Comparison of ENCODE assay signal across 1 cellular context in the genomic region with DNA sequence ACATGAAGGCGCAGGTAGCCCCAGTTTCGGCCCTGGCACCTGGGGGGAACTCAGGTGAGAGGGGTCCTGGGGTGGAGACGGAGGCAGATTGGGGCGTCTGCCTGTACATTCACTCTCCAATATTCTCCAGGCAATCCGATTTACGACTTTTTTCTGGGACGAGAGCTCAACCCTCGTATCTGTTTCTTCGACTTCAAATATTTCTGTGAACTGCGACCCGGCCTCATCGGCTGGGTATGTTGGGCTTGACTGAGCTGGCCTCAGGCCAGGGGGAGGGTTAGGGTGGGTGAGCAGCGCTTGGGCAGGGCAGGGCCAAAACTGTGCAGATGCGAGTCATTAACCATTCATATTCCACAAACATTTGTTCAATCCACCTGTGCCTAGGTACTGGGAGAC.
TF ChIP-seq lines count a peak whose summit lies in the region.

No MANE protein-coding gene starts in this region.

TF ChIP-seq in IMR-90, 13 proteins besides CTCF, POLR2A, EP300 and RAD21:
- TF ChIP-seq MXI1 (IDR thresholded peaks at IDR 0.05; ENCODE audit: borderline replicate concordance, low read depth, low read length): no peak
- no peak for TF ChIP-seq CHD1 (IDR thresholded peaks at IDR 0.05; ENCODE audit: low read depth, low read length)
- TF ChIP-seq MAFK (IDR thresholded peaks at IDR 0.05; ENCODE audit: low read depth, low read length): no peak
- TF ChIP-seq MAZ (IDR thresholded peaks at IDR 0.05; ENCODE audit: borderline replicate concordance, low read depth, low read length): no peak
- TF ChIP-seq NFE2L2 (IDR thresholded peaks at IDR 0.05; ENCODE audit: low read depth, low read length): no peak
- TF ChIP-seq, protein P1, sequence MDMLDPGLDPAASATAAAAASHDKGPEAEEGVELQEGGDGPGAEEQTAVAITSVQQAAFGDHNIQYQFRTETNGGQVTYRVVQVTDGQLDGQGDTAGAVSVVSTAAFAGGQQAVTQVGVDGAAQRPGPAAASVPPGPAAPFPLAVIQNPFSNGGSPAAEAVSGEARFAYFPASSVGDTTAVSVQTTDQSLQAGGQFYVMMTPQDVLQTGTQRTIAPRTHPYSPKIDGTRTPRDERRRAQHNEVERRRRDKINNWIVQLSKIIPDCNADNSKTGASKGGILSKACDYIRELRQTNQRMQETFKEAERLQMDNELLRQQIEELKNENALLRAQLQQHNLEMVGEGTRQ (IDR thresholded peaks at IDR 0.05; ENCODE audit: low read depth, low read length): no peak
- TF ChIP-seq SMC3 (IDR thresholded peaks at IDR 0.05; ENCODE audit: low read depth, low read length): no peak
- no peak for TF ChIP-seq CEBPB (IDR thresholded peaks at IDR 0.05; ENCODE audit: low read depth, low read length)
